Comparison of ENCODE assay signal across 1 cellular context in genomic region chr12:104372048-104372720, GRCh38.
TF ChIP-seq lines count a peak whose summit lies in the region.

No MANE protein-coding gene starts in this region.

TF ChIP-seq in HepG2, 621 proteins besides CTCF, POLR2A, EP300 and RAD21 (continued from another document):
- TF ChIP-seq, protein P1, sequence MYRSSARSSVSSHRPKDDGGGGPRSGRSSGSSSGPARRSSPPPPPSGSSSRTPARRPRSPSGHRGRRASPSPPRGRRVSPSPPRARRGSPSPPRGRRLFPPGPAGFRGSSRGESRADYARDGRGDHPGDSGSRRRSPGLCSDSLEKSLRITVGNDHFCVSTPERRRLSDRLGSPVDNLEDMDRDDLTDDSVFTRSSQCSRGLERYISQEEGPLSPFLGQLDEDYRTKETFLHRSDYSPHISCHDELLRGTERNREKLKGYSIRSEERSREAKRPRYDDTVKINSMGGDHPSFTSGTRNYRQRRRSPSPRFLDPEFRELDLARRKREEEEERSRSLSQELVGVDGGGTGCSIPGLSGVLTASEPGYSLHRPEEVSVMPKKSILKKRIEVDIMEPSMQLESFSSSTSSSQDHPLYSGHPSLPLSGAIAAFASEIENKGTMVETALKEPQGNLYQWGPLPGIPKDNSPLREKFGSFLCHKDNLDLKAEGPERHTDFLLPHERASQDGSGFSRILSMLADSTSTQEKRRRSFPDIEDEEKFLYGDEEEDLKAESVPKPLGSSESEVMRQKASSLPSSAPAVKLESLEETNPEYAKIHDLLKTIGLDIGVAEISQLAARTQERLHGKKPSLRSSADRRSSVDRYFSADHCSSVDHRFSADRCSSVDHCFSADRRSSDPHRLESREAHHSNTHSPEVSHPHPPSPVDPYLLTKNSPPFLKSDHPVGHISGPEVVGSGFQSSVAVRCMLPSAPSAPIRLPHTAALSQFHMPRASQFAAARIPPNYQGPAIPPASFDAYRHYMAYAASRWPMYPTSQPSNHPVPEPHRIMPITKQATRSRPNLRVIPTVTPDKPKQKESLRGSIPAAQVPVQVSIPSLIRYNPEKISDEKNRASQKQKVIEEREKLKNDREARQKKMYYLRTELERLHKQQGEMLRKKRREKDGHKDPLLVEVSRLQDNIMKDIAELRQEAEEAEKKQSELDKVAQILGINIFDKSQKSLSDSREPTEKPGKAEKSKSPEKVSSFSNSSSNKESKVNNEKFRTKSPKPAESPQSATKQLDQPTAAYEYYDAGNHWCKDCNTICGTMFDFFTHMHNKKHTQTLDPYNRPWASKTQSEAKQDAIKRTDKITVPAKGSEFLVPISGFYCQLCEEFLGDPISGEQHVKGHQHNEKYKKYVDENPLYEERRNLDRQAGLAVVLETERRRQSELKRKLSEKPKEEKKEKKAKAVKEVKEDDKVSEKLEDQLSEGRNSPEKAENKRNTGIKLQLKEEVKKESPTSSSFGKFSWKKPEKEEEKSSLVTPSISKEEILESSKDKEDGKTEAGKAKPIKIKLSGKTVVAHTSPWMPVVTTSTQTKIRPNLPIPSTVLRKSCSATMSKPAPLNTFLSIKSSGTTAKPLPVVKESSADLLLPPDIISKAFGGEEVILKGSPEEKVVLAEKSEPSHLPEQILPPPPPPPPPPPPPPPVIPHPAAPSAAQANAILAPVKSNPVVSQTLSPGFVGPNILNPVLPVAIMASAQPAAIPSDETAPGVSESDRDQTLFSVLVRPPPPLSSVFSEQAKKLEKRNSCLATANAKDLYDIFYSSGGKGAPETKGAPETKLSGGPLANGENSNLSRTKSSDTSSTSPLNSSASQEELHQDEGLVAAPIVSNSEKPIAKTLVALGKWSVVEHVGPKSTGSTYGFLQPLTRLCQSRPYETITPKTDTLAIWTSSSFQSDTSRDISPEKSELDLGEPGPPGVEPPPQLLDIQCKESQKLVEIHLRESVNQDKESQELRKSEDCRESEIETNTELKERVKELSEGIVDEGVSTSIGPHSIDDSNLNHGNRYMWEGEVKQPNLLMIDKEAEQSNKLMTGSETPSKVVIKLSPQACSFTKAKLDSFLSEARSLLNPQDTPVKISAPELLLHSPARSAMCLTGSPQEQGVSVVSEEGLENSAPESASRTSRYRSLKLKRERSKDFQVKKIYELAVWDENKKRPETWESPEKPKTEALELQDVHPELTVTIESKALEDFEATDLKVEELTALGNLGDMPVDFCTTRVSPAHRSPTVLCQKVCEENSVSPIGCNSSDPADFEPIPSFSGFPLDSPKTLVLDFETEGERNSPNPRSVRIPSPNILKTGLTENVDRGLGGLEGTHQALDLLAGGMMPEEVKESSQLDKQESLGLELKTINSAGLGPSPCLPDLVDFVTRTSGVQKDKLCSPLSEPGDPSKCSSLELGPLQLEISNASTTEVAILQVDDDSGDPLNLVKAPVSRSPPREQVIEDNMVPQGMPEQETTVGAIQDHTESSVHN (CRISPR knock-in tag; IDR thresholded peaks at IDR 0.05), result no peak
- TF ChIP-seq THAP7 (CRISPR knock-in tag; IDR thresholded peaks at IDR 0.05), result no peak
- TF ChIP-seq ZNF510 (CRISPR knock-in tag; IDR thresholded peaks at IDR 0.05; ENCODE audit: low read depth), result no peak
- TF ChIP-seq USF2 (IDR thresholded peaks at IDR 0.05; ENCODE audit: low read depth, low read length), result no peak
- TF ChIP-seq USF2 (CRISPR knock-in tag; IDR thresholded peaks at IDR 0.05; ENCODE audit: borderline replicate concordance), result no peak
- TF ChIP-seq ZNF138 (CRISPR knock-in tag; IDR thresholded peaks at IDR 0.05; ENCODE audit: low read depth), result no peak
- no peak for TF ChIP-seq IKZF1 (IDR thresholded peaks at IDR 0.05)
- TF ChIP-seq ZNF75D (CRISPR knock-in tag; IDR thresholded peaks at IDR 0.05; ENCODE audit: borderline replicate concordance), result no peak
- TF ChIP-seq HNRNPUL1 (IDR thresholded peaks at IDR 0.05; ENCODE audit: low read depth, low read length), result no peak
- TF ChIP-seq PCBP1 (IDR thresholded peaks at IDR 0.05; ENCODE audit: borderline replicate concordance, low read depth, low read length), result no peak
- TF ChIP-seq ELF4 (CRISPR knock-in tag; IDR thresholded peaks at IDR 0.05; ENCODE audit: borderline replicate concordance), result no peak
- TF ChIP-seq ZNF142 (CRISPR knock-in tag; IDR thresholded peaks at IDR 0.05), result no peak
- no peak for TF ChIP-seq YY1 (IDR thresholded peaks at IDR 0.05; ENCODE audit: insufficient read depth, insufficient replicate concordance, low read depth, low read length)
- TF ChIP-seq ZNF274 (CRISPR knock-in tag; IDR thresholded peaks at IDR 0.05), result no peak
- no peak for TF ChIP-seq KLF12 (CRISPR knock-in tag; IDR thresholded peaks at IDR 0.05; ENCODE audit: borderline replicate concordance)
- TF ChIP-seq ZNF501 (CRISPR knock-in tag; IDR thresholded peaks at IDR 0.05), result no peak
- TF ChIP-seq, protein P2, sequence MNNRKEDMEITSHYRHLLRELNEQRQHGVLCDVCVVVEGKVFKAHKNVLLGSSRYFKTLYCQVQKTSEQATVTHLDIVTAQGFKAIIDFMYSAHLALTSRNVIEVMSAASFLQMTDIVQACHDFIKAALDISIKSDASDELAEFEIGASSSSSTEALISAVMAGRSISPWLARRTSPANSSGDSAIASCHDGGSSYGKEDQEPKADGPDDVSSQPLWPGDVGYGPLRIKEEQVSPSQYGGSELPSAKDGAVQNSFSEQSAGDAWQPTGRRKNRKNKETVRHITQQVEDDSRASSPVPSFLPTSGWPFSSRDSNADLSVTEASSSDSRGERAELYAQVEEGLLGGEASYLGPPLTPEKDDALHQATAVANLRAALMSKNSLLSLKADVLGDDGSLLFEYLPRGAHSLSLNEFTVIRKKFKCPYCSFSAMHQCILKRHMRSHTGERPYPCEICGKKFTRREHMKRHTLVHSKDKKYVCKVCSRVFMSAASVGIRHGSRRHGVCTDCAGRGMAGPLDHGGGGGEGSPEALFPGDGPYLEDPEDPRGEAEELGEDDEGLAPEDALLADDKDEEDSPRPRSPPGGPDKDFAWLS (CRISPR knock-in tag; IDR thresholded peaks at IDR 0.05; ENCODE audit: borderline replicate concordance), result no peak
- no peak for TF ChIP-seq ZMAT3 (CRISPR knock-in tag; conservative IDR thresholded peaks at IDR 0.05)
- no peak for TF ChIP-seq LBX2 (CRISPR knock-in tag; IDR thresholded peaks at IDR 0.05; ENCODE audit: borderline replicate concordance)
